In the genomic region with DNA sequence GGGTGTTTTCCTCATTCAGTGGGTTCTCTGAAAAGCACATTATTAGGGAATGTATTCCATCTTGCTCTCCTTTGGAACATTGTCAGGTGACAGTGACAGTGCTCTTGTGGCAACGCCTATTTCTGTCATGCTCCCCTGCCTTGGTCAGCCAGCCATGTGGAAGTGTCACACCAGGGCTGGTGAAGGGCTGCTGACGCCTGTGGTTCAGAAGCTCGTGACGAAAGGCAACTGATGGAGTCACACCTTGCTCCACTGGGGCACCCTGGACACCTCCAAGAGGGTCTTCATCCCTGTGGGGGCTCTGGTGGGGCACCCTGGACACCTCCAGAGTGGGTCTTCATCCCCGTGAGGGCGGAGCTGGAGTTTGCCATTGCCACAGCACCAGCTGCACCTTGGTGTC, we compare ENCODE assay signal across 8 cellular contexts.
A peak's percentile ranks its signal among the peaks of the same experiment; 100 is the strongest.
DNase-seq lines count a peak whose midpoint lies in the region; ATAC-seq and TF ChIP-seq lines count a peak whose summit lies in the region.

No MANE protein-coding gene starts in this region.

- H3K36me3 ChIP-seq in heart left ventricle = peaks cover 0 to 51% (median 14%) of the 10 kb centered on the region in 9 donors

- H3K4me1 ChIP-seq in heart left ventricle = peaks cover 0 to 49% (median 4%) of the 10 kb centered on the region in 12 donors

- no peak for DNase-seq in CD4-positive, alpha-beta T cell
- peak in 1 of 5 donors; percentile 36 for DNase-seq in heart left ventricle
- DNase-seq in iPS-NIHi11 (ENCODE audit: low spot score) = no peak
- DNase-seq in activated naive CD4-positive, alpha-beta T cell treated with anti-CD3 and anti-CD28 coated beads, Interleukin-2, amount 50 U/mL, for 16 hours = no peak
- no peak for DNase-seq in stimulated activated CD4-positive, alpha-beta T cell treated with anti-CD3 and anti-CD28 coated beads, Interleukin-4, amount 100 ng/mL, for 1 hour
- no peak for DNase-seq in stimulated activated CD4-positive, alpha-beta T cell treated with anti-CD3 and anti-CD28 coated beads, Interleukin-4, amount 100 ng/mL, for 4 hours

- no peaks in the 10 kb centered on the region for H3K27me3 ChIP-seq in CD4-positive, alpha-beta T cell (ENCODE audit: control insufficient read depth, insufficient read depth, low read length)
- H3K27me3 ChIP-seq in heart left ventricle = no peaks in the 10 kb centered on the region

- H3K4me3 ChIP-seq in heart left ventricle = no peak overlapping the region

- TF ChIP-seq CTCF in CD4-positive, alpha-beta T cell (IDR thresholded peaks at IDR 0.05) = no peak
- TF ChIP-seq CTCF in heart left ventricle (IDR thresholded peaks at IDR 0.05) = no peak

- no peak for ATAC-seq in CD4-positive, alpha-beta T cell (ENCODE audit: poor library complexity)
- ATAC-seq in GM19395 (IDR thresholded peaks at IDR 0.05; ENCODE audit: unreplicated experiment) (peak; percentile 53), HG03196 (IDR thresholded peaks at IDR 0.05; ENCODE audit: unreplicated experiment) (peak; percentile 66), heart left ventricle (peak in 3 of 4 donors; percentile 22 to 64 (median 36))

- intact Hi-C loops in CD4-positive, alpha-beta T cell (cut with DNase I, micrococcal nuclease) = no loop called here
- intact Hi-C loops in heart left ventricle (cut with DNase I) = loop anchor here in 2 of 10 donors (10.0 kb wide), 2 partner anchors 101 to 171 kb away; a partner anchor contains a TSS

- CTCF ChIA-PET in CD4-positive, alpha-beta T cell (lab: Charles Lee) = interaction anchor here (0.7 to 2.2 kb wide), 6 partner anchors 15 to 106 kb away, joined by 3 to 9 read pairs (median 5); no protein-coding TSS in a partner anchor

- WGBS in heart left ventricle, 4 donors = 52 to 79% (median 74%) methylated on average over 6 of the region's 6 CpGs

- TF ChIP-seq POLR2A in heart left ventricle (IDR thresholded peaks at IDR 0.05) = no peak

- no peaks in the 10 kb centered on the region for H3K9me3 Mint-ChIP-seq in CD4-positive, alpha-beta T cell

- no peaks in the 10 kb centered on the region for H3K27me3 Mint-ChIP-seq in CD4-positive, alpha-beta T cell

- peak overlapping the region; percentile 61 for H3K27ac ChIP-seq in CD4-positive, alpha-beta T cell (ENCODE audit: low read depth, low read length)
- H3K27ac ChIP-seq in heart left ventricle = peak overlapping the region in 4 of 12 donors; percentile 5 to 77 (median 24)

- H3K4me3 Mint-ChIP-seq in CD4-positive, alpha-beta T cell = no peak overlapping the region

- H3K27ac Mint-ChIP-seq in CD4-positive, alpha-beta T cell = peak overlapping the region; percentile 97

- no peaks in the 10 kb centered on the region for H3K9me3 ChIP-seq in CD4-positive, alpha-beta T cell (ENCODE audit: control insufficient read depth, low read length)
- H3K9me3 ChIP-seq in heart left ventricle = no peaks in the 10 kb centered on the region

- peaks cover 60% of the 10 kb centered on the region for H3K36me3 Mint-ChIP-seq in CD4-positive, alpha-beta T cell (ENCODE audit: low read depth)

- peaks cover 93% of the 10 kb centered on the region for H3K4me1 Mint-ChIP-seq in CD4-positive, alpha-beta T cell (ENCODE audit: low read depth)

- POLR2A ChIA-PET in CD4-positive, alpha-beta T cell (lab: Charles Lee) = interaction anchor here (0.9 to 10.9 kb wide), 12 partner anchors 10 to 118 kb away, joined by 3 to 153 read pairs (median 8); a partner anchor contains a TSS
